14 cellular contexts compared by ENCODE assay signal in the genomic region with DNA sequence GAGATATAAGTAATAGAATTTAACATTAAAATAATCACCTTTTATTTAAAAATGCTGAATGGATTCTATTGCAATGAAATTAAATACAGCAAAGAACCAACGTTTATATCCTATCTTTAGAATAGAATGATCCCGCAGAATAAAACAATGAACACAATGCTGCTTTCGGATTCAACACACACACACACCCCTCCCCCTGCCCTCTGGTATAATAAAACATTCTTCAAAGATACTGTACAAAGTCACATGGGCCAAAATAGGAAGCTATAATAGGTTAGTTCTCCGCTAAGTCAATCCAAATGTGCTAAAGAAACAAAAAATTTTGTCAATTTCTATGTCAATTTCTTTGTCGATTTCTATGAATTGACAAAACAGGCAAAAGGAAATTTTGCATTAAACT. TPM values are rescaled to one million over a fixed set of nuclear protein-coding genes. Genes with fewer than 3 reads are reported as not detected.
DNase-seq lines count a peak whose midpoint lies in the region; ATAC-seq and TF ChIP-seq lines count a peak whose summit lies in the region.
"Had no signal": no experiment of that assay in that cellular context is flagged by ENCODE, and none has a peak within 500 bp of the region (broad histone marks: within the 10 kb centered on the region; RNA-seq: fewer than 3 reads in every experiment).

No MANE protein-coding gene starts in this region.

- H3K27ac Mint-ChIP-seq in activated T-cell treated with anti-CD3 and anti-CD28 coated beads, Interleukin-2, amount 50 U/mL, for 24 hours = peak overlapping the region; percentile 4
- H3K27ac Mint-ChIP-seq in CD8-positive, alpha-beta T cell = peak overlapping the region; percentile 30
- peak overlapping the region in 7 of 10 donors; percentile 36 to 90 (median 77) for H3K27ac Mint-ChIP-seq in naive thymus-derived CD8-positive, alpha-beta T cell

- H3K9me3 ChIP-seq in CD8-positive, alpha-beta T cell (ENCODE audit: low read length) = no peaks in the 10 kb centered on the region
- H3K9me3 ChIP-seq: BLaER1 had no signal

- peaks cover 30% of the 10 kb centered on the region for H3K36me3 ChIP-seq in CD8-positive, alpha-beta T cell (ENCODE audit: insufficient read depth, low read length)
- H3K36me3 ChIP-seq in H7 (replicated peaks; ENCODE audit: control insufficient read depth, insufficient read depth, low read length) = no peaks in the 10 kb centered on the region; the same call in 1 of the 2 replicates

- no peak for ATAC-seq in activated T-cell treated with anti-CD3 and anti-CD28 coated beads, Interleukin-2, amount 50 U/mL, for 4 hours
- ATAC-seq in CD8-positive, alpha-beta T cell = no peak
- ATAC-seq in naive thymus-derived CD8-positive, alpha-beta T cell = no peak
- ATAC-seq in HG03442 (IDR thresholded peaks at IDR 0.05; ENCODE audit: unreplicated experiment) = no peak
- ATAC-seq: HCT116 had no signal

- H3K4me3 ChIP-seq in CD8-positive, alpha-beta T cell (ENCODE audit: low read depth, low read length) = no peak overlapping the region
- H3K4me3 ChIP-seq in dorsolateral prefrontal cortex = peak overlapping the region in 5 of 59 donors; percentile 3 to 29 (median 6)
- H3K4me3 ChIP-seq in H7 (ENCODE audit: insufficient read depth, low read depth, low read length) = no peak overlapping the region
- H3K4me3 ChIP-seq: BLaER1 had no signal

- H3K27ac ChIP-seq in CD8-positive, alpha-beta T cell (ENCODE audit: low read depth, low read length) = no peak overlapping the region
- peak overlapping the region in 54 of 59 donors; percentile 12 to 83 (median 66) for H3K27ac ChIP-seq in dorsolateral prefrontal cortex
- H3K27ac ChIP-seq: BLaER1 had no signal

- POLR2A ChIA-PET in CD8-positive, alpha-beta T cell (lab: Charles Lee) = interaction anchor here (1.3 kb wide), 1 partner anchor 64 kb away, joined by 3 read pairs; no protein-coding TSS in a partner anchor
- POLR2A ChIA-PET in naive thymus-derived CD8-positive, alpha-beta T cell (lab: Charles Lee) = interaction anchor here (1.3 kb wide), 1 partner anchor 14 kb away, joined by 4 read pairs; no protein-coding TSS in a partner anchor

- CTCF ChIA-PET in CD8-positive, alpha-beta T cell (lab: Charles Lee) = interaction anchor here (0.7 to 4.1 kb wide), 3 partner anchors 14 to 94 kb away, joined by 3 to 34 read pairs (median 5); no protein-coding TSS in a partner anchor

- no peak overlapping the region for H3K4me3 Mint-ChIP-seq in activated T-cell treated with anti-CD3 and anti-CD28 coated beads, Interleukin-2, amount 50 U/mL, for 24 hours
- no peak overlapping the region for H3K4me3 Mint-ChIP-seq in activated T-cell treated with anti-CD3 and anti-CD28 coated beads, Interleukin-2, amount 50 U/mL, for 4 hours
- no peak overlapping the region for H3K4me3 Mint-ChIP-seq in CD8-positive, alpha-beta T cell
- peak overlapping the region in 4 of 10 donors; percentile 1 to 59 (median 44) for H3K4me3 Mint-ChIP-seq in naive thymus-derived CD8-positive, alpha-beta T cell

- peaks cover 76% of the 10 kb centered on the region for H3K4me1 Mint-ChIP-seq in activated T-cell treated with anti-CD3 and anti-CD28 coated beads, Interleukin-2, amount 50 U/mL, for 24 hours (ENCODE audit: low read depth)
- H3K4me1 Mint-ChIP-seq in activated T-cell treated with anti-CD3 and anti-CD28 coated beads, Interleukin-2, amount 50 U/mL, for 4 hours (ENCODE audit: low read depth) = peaks cover 65% of the 10 kb centered on the region
- peaks cover 73% of the 10 kb centered on the region for H3K4me1 Mint-ChIP-seq in CD8-positive, alpha-beta T cell (ENCODE audit: low read depth)
- peaks cover 39 to 85% (median 79%) of the 10 kb centered on the region in 4 donors for H3K4me1 Mint-ChIP-seq in naive thymus-derived CD8-positive, alpha-beta T cell

- intact Hi-C loops in CD8-positive, alpha-beta T cell (cut with DNase I, micrococcal nuclease) = no loop called here
- intact Hi-C loops in dorsolateral prefrontal cortex (cut with DNase I) = no loop called here

- peaks cover 57% of the 10 kb centered on the region for H3K4me1 ChIP-seq in CD8-positive, alpha-beta T cell (ENCODE audit: insufficient read depth, low read length)

- H3K27me3 ChIP-seq in CD8-positive, alpha-beta T cell (ENCODE audit: insufficient read depth, low read length) = no peaks in the 10 kb centered on the region
- no peaks in the 10 kb centered on the region for H3K27me3 ChIP-seq in dorsolateral prefrontal cortex
- H3K27me3 ChIP-seq in H7 (ENCODE audit: control insufficient read depth, insufficient read depth, low read length) = no peaks in the 10 kb centered on the region
- H3K27me3 ChIP-seq: BLaER1 had no signal

- H3K9me3 Mint-ChIP-seq in activated T-cell treated with anti-CD3 and anti-CD28 coated beads, Interleukin-2, amount 50 U/mL, for 24 hours = no peaks in the 10 kb centered on the region
- no peaks in the 10 kb centered on the region for H3K9me3 Mint-ChIP-seq in activated T-cell treated with anti-CD3 and anti-CD28 coated beads, Interleukin-2, amount 50 U/mL, for 4 hours
- H3K9me3 Mint-ChIP-seq in CD8-positive, alpha-beta T cell = no peaks in the 10 kb centered on the region
- no peaks in the 10 kb centered on the region for H3K9me3 Mint-ChIP-seq in naive thymus-derived CD8-positive, alpha-beta T cell

- no peak for TF ChIP-seq CTCF in CD8-positive, alpha-beta T cell (IDR thresholded peaks at IDR 0.05)
- TF ChIP-seq CTCF in dorsolateral prefrontal cortex (IDR thresholded peaks at IDR 0.05 in 54 of 56, conservative IDR thresholded peaks at IDR 0.05 in 2 of 56; ENCODE audit: low read depth in 1 of 56, partially characterized antibody in 56 of 56) = no peak

- H3K27me3 Mint-ChIP-seq in activated T-cell treated with anti-CD3 and anti-CD28 coated beads, Interleukin-2, amount 50 U/mL, for 24 hours = no peaks in the 10 kb centered on the region
- H3K27me3 Mint-ChIP-seq in activated T-cell treated with anti-CD3 and anti-CD28 coated beads, Interleukin-2, amount 50 U/mL, for 4 hours (ENCODE audit: low read depth) = no peaks in the 10 kb centered on the region
- no peaks in the 10 kb centered on the region for H3K27me3 Mint-ChIP-seq in CD8-positive, alpha-beta T cell (ENCODE audit: low read depth)
- H3K27me3 Mint-ChIP-seq in naive thymus-derived CD8-positive, alpha-beta T cell = no peaks in the 10 kb centered on the region

- no peak for DNase-seq in activated T-cell treated with anti-CD3 and anti-CD28 coated beads, Interleukin-2, amount 50 U/mL, for 24 hours
- no peak for DNase-seq in activated T-cell treated with anti-CD3 and anti-CD28 coated beads, Interleukin-2, amount 50 U/mL, for 4 hours
- no peak for DNase-seq in CD8-positive, alpha-beta T cell
- no peak for DNase-seq in dorsolateral prefrontal cortex
- DNase-seq in naive thymus-derived CD8-positive, alpha-beta T cell = no peak
- no peak for DNase-seq in OCI-M1 (lab: John Stamatoyannopoulos, UW)
- DNase-seq in H7 = no peak
- DNase-seq: 8988T, AML-193, Calu3, DMS 273 treated with DMSO at 0.1 percent for 48 hours had no signal

- peaks cover 91% of the 10 kb centered on the region for H3K36me3 Mint-ChIP-seq in activated T-cell treated with anti-CD3 and anti-CD28 coated beads, Interleukin-2, amount 50 U/mL, for 24 hours (ENCODE audit: low read depth)
- peaks cover 29% of the 10 kb centered on the region for H3K36me3 Mint-ChIP-seq in activated T-cell treated with anti-CD3 and anti-CD28 coated beads, Interleukin-2, amount 50 U/mL, for 4 hours (ENCODE audit: insufficient read depth)
- H3K36me3 Mint-ChIP-seq in CD8-positive, alpha-beta T cell = peaks cover 73% of the 10 kb centered on the region
- peaks cover 0 to 75% (median 16%) of the 10 kb centered on the region in 3 donors for H3K36me3 Mint-ChIP-seq in naive thymus-derived CD8-positive, alpha-beta T cell

RNA-seq across cellular contexts. Expression of gene TMEM123, which starts 47.1 kb away (rescaled TPM):
- 100 to 1,000 TPM; 177 to 189 (median 187) TPM for total RNA-seq in activated T-cell treated with anti-CD3 and anti-CD28 coated beads, Interleukin-2, amount 50 U/mL, for 4 hours
- 100 to 1,000 TPM; 320 to 330 TPM for total RNA-seq in CD8-positive, alpha-beta T cell
- total RNA-seq in dorsolateral prefrontal cortex = 100 to 1,000 TPM in 9 of 120 experiments, 10 to 100 TPM in 111; 31.8 to 163 (median 68.8) TPM
- total RNA-seq in naive thymus-derived CD8-positive, alpha-beta T cell = 100 to 1,000 TPM; 484 to 533 TPM
- 100 to 1,000 TPM; 746 to 988 (median 748) TPM for polyA plus RNA-seq in naive thymus-derived CD8-positive, alpha-beta T cell
- total RNA-seq in H7 (2014; rRNA removed; shearing (Covaris generic)) = 73.7 and 113 TPM in 2 replicates

RNA-seq across cellular contexts. Expression of gene BIRC2, which starts 58.5 kb away (rescaled TPM):
- 10 to 100 TPM; 25.0 to 31.9 (median 31.7) TPM for total RNA-seq in activated T-cell treated with anti-CD3 and anti-CD28 coated beads, Interleukin-2, amount 50 U/mL, for 4 hours
- 100 to 1,000 TPM; 161 to 178 TPM for total RNA-seq in CD8-positive, alpha-beta T cell
- total RNA-seq in dorsolateral prefrontal cortex = 10 to 100 TPM; 29.0 to 61.1 (median 39.8) TPM
- total RNA-seq in naive thymus-derived CD8-positive, alpha-beta T cell = 10 to 100 TPM; 56.4 to 56.9 TPM
- 10 to 100 TPM; 29.6 to 41.9 (median 32.2) TPM for polyA plus RNA-seq in naive thymus-derived CD8-positive, alpha-beta T cell
- total RNA-seq in H7 (2014; rRNA removed; shearing (Covaris generic)) = 28.8 and 33.6 TPM in 2 replicates

Comparison
In these comparisons a context has a peak if more than half of its experiments do, and no peak if none do; other contexts are left out.
1. H3K27ac Mint-ChIP-seq: peak in every context shown above with its lines; median percentile 77 in naive thymus-derived CD8-positive, alpha-beta T cell; 30 in CD8-positive, alpha-beta T cell; 4 in activated T-cell treated with anti-CD3 and anti-CD28 coated beads, Interleukin-2, amount 50 U/mL, for 24 hours.